In genomic region chr10:44398747-44399477, GRCh38 we compare ENCODE assay signal across 14 cellular contexts. TPM values are rescaled to one million over a fixed set of nuclear protein-coding genes. Genes with fewer than 3 reads are reported as not detected.
DNase-seq lines count a peak whose midpoint lies in the region; ATAC-seq and TF ChIP-seq lines count a peak whose summit lies in the region.
"Had no signal": no experiment of that assay in that cellular context is flagged by ENCODE, and none has a peak within 500 bp of the region (broad histone marks: within the 10 kb centered on the region; RNA-seq: fewer than 3 reads in every experiment).

No MANE protein-coding gene starts in this region.

- H3K23me2 ChIP-seq in H9 (ENCODE audit: insufficient read length, low read depth, low read length, poor library complexity, severe bottlenecking) = no peaks in the 10 kb centered on the region

- H3K56ac ChIP-seq in H9 (ENCODE audit: insufficient read length, low read depth, low read length) = no peak overlapping the region

- H3K18ac ChIP-seq in H9 (ENCODE audit: insufficient read length, low read depth, low read length) = peak overlapping the region; percentile 4

- 0 out of 3 replicates have a peak, but pooled peaks have one; percentile 31 for TF ChIP-seq CTCF in H9 (conservative IDR thresholded peaks at IDR 0.05)
- TF ChIP-seq CTCF in WTC11 (IDR thresholded peaks at IDR 0.05) = no peak

- H3K9me3 ChIP-seq in H9 (ENCODE audit: control insufficient read depth, low read depth, low read length) = no peaks in the 10 kb centered on the region
- H3K9me3 ChIP-seq: BE2C had no signal

- H3K27me3 Mint-ChIP-seq in H9 (ENCODE audit: low read depth) = peaks cover 22% of the 10 kb centered on the region
- H3K27me3 Mint-ChIP-seq in WTC11 (ENCODE audit: low read depth) = peaks cover 24% of the 10 kb centered on the region
- H3K27me3 Mint-ChIP-seq in activated T-cell treated with anti-CD3 and anti-CD28 coated beads, Interleukin-2, amount 50 U/mL, for 4 hours (ENCODE audit: low read depth) = peaks cover 15% of the 10 kb centered on the region

- H3K4me3 Mint-ChIP-seq in H9 (peak overlapping the region in 1 of 2 experiments; percentile 36; a peak in 1 of 5 replicates), WTC11 (no peak overlapping the region; the same call in 1 of the 2 replicates)
- H3K4me3 Mint-ChIP-seq in activated T-cell treated with anti-CD3 and anti-CD28 coated beads, Interleukin-2, amount 50 U/mL, for 4 hours = no peak overlapping the region
- H3K4me3 Mint-ChIP-seq: CD8-positive, alpha-beta T cell had no signal

- H2BK20ac ChIP-seq in H9 (ENCODE audit: low read depth, low read length, poor library complexity, severe bottlenecking) = no peak overlapping the region

- intact Hi-C loops in sciatic nerve (cut with DNase I) = no loop called here

- no peak overlapping the region for H2BK12ac ChIP-seq in H9 (ENCODE audit: insufficient read length, low read depth, low read length)

- H4K91ac ChIP-seq in H9 (ENCODE audit: insufficient read length, low read depth, low read length) = no peak overlapping the region

- no peak overlapping the region for H2BK5ac ChIP-seq in H9 (ENCODE audit: insufficient read length, low read length)

- no peak overlapping the region for H2BK15ac ChIP-seq in H9 (ENCODE audit: low read depth, low read length)

- H4K20me1 ChIP-seq in H9 (ENCODE audit: control insufficient read depth, insufficient read depth, insufficient read length) = no peaks in the 10 kb centered on the region

- H3K79me2 ChIP-seq in H9 (ENCODE audit: insufficient read depth, low read length) = no peaks in the 10 kb centered on the region

- H3K27ac ChIP-seq in H9 (ENCODE audit: insufficient read length, low read depth, low read length) = no peak overlapping the region

- no peak overlapping the region for H3K4ac ChIP-seq in H9 (ENCODE audit: low read depth, low read length)

- H3K36me3 Mint-ChIP-seq in H9 (ENCODE audit: insufficient read depth in 1 of 3, low read depth in 3 of 3) (peaks cover 0 to 3% (median under 1%) of the 10 kb centered on the region in 3 experiments; a peak in 3 of 7 replicates), WTC11 (no peaks in the 10 kb centered on the region)
- H3K36me3 Mint-ChIP-seq in activated T-cell treated with anti-CD3 and anti-CD28 coated beads, Interleukin-2, amount 50 U/mL, for 4 hours (ENCODE audit: insufficient read depth) = no peaks in the 10 kb centered on the region
- H3K36me3 Mint-ChIP-seq: CD8-positive, alpha-beta T cell had no signal

- H3K9me3 Mint-ChIP-seq in H9 (peaks cover 0 to 2% of the 10 kb centered on the region in 2 experiments; a peak in 3 of 5 replicates), WTC11 (no peaks in the 10 kb centered on the region)
- H3K9me3 Mint-ChIP-seq in activated T-cell treated with anti-CD3 and anti-CD28 coated beads, Interleukin-2, amount 50 U/mL, for 4 hours = no peaks in the 10 kb centered on the region
- H3K9me3 Mint-ChIP-seq: CD8-positive, alpha-beta T cell had no signal

- H3T11ph ChIP-seq in H9 (ENCODE audit: low read length) = no peak overlapping the region

- DNase-seq in H9 (peak; percentile 42), WTC11 (ENCODE audit: low spot score) (no peak), left kidney (ENCODE audit: low read depth, low spot score) (peak; percentile 75), sciatic nerve (ENCODE audit: low spot score) (peak; percentile 42), NCI-H226 (no peak)
- no peak for DNase-seq in activated T-cell treated with anti-CD3 and anti-CD28 coated beads, Interleukin-2, amount 50 U/mL, for 4 hours
- DNase-seq: BE2C; CD8-positive, alpha-beta T cell; EL; NCI-H1436; NCI-H2081; NCI-H526 had no signal

- H4K8ac ChIP-seq in H9 (replicated peaks; ENCODE audit: insufficient read length, low read depth, low read length) = no peak overlapping the region

- H3K9ac ChIP-seq in H9 (ENCODE audit: extremely low read depth, insufficient read length, low read length) = no peak overlapping the region

- peak; percentile 57 for ATAC-seq in WTC11
- ATAC-seq in sciatic nerve = peak; percentile 7
- ATAC-seq in activated T-cell treated with anti-CD3 and anti-CD28 coated beads, Interleukin-2, amount 50 U/mL, for 4 hours = no peak
- ATAC-seq in GM21390 (IDR thresholded peaks at IDR 0.05; ENCODE audit: unreplicated experiment) = no peak
- ATAC-seq: CD8-positive, alpha-beta T cell had no signal

- H3K27ac Mint-ChIP-seq in H9 (no peak overlapping the region), WTC11 (no peak overlapping the region)
- H3K27ac Mint-ChIP-seq: CD8-positive, alpha-beta T cell had no signal

- H3K79me1 ChIP-seq in H9 (ENCODE audit: insufficient read depth, low read depth, low read length, poor library complexity, severe bottlenecking) = no peaks in the 10 kb centered on the region

- H4K5ac ChIP-seq in H9 (ENCODE audit: insufficient read length, low read depth, low read length) = no peak overlapping the region

- no peaks in the 10 kb centered on the region; the same call in 1 of the 2 replicates for H3K27me3 ChIP-seq in H9 (ENCODE audit: insufficient read depth, low read length)

- H3K14ac ChIP-seq in H9 (ENCODE audit: insufficient read depth, low read length) = no peak overlapping the region

- no peak overlapping the region for H2AK5ac ChIP-seq in H9 (ENCODE audit: insufficient read length, low read length)

- H2AFZ ChIP-seq in H9 (ENCODE audit: low read length) = no peak overlapping the region

- peaks cover 16% of the 10 kb centered on the region for H3K4me1 ChIP-seq in H9 (ENCODE audit: insufficient read depth, low read length)
- H3K4me1 ChIP-seq: BE2C had no signal

- CTCF ChIA-PET in WTC11 (lab: Charles Lee) = interaction anchor here (0.5 to 6.3 kb wide), 14 partner anchors 8 to 470 kb away, joined by 3 to 52 read pairs (median 4); no protein-coding TSS in a partner anchor

- no peak overlapping the region for H2BK120ac ChIP-seq in H9 (ENCODE audit: low read depth, low read length, poor library complexity, severe bottlenecking)

- POLR2A ChIA-PET in WTC11 (lab: Charles Lee) = interaction anchor here (1.4 to 1.5 kb wide), 2 partner anchors 13 kb away, joined by 3 to 4 read pairs; no protein-coding TSS in a partner anchor

- WGBS in H9 (ENCODE audit: extremely low coverage, insufficient read length, low lambda C conversion rate) = no CpG with 5 or more reads among the region's 13 CpGs

- H3K4me2 ChIP-seq in H9 (ENCODE audit: insufficient read depth, insufficient read length, low read length) = no peak overlapping the region

- no peak overlapping the region for H3K23ac ChIP-seq in H9 (ENCODE audit: insufficient read length, low read depth, low read length)

- peaks cover 62 to 74% of the 10 kb centered on the region in 2 experiments for H3K4me1 Mint-ChIP-seq in H9
- peaks cover 70% of the 10 kb centered on the region for H3K4me1 Mint-ChIP-seq in WTC11
- peaks cover 3% of the 10 kb centered on the region for H3K4me1 Mint-ChIP-seq in activated T-cell treated with anti-CD3 and anti-CD28 coated beads, Interleukin-2, amount 50 U/mL, for 4 hours (ENCODE audit: low read depth)

TF ChIP-seq in WTC11, 78 proteins besides CTCF, POLR2A, EP300 and RAD21:
- TF ChIP-seq OVOL2 (CRISPR knock-in tag; IDR thresholded peaks at IDR 0.05; ENCODE audit: borderline replicate concordance) (no peak), ZNF671 (CRISPR knock-in tag; IDR thresholded peaks at IDR 0.05) (no peak), NR3C1 (CRISPR knock-in tag; conservative IDR thresholded peaks at IDR 0.05; ENCODE audit: low read depth) (no peak), TP53 (CRISPR knock-in tag; IDR thresholded peaks at IDR 0.05) (no peak), CREM (CRISPR knock-in tag; IDR thresholded peaks at IDR 0.05) (no peak)

RNA-seq across cellular contexts. Expression of gene CXCL12, which starts 14.0 kb away (rescaled TPM):
- total RNA-seq in H9 (2021) = 28.3 and 29.5 TPM in 2 replicates
- 52.4 to 64.3 TPM (median 59.6 TPM) in 3 replicates for total RNA-seq in WTC11 (2021)
- 394 TPM for total RNA-seq in sciatic nerve
- under 1 TPM in 2 of 3 donors, not detected in 1; 0.13 to 0.16 TPM for total RNA-seq in activated T-cell treated with anti-CD3 and anti-CD28 coated beads, Interleukin-2, amount 50 U/mL, for 4 hours
- total RNA-seq: CD8-positive, alpha-beta T cell; OCI-LY7 had no signal

Comparison
In these comparisons a context has a peak if more than half of its experiments do, and no peak if none do; other contexts are left out.
1. DNase-seq: peak in H9 (single experiment), left kidney (single experiment) and sciatic nerve (single experiment); none in WTC11 (single experiment), NCI-H226 (single experiment) and activated T-cell treated with anti-CD3 and anti-CD28 coated beads, Interleukin-2, amount 50 U/mL, for 4 hours (single experiment).
2. ATAC-seq: peak in WTC11 (single experiment) and sciatic nerve (single experiment); none in activated T-cell treated with anti-CD3 and anti-CD28 coated beads, Interleukin-2, amount 50 U/mL, for 4 hours (0 of 2) and GM21390 (single experiment).
3. RNA of gene CXCL12, which starts 14.0 kb away (total RNA-seq): 394 TPM in sciatic nerve (single experiment), 52.4 to 64.3 TPM in WTC11 and 28.3 to 29.5 TPM in H9; 0.13 to 0.16 TPM in activated T-cell treated with anti-CD3 and anti-CD28 coated beads, Interleukin-2, amount 50 U/mL, for 4 hours; every median in the first group is over 10 times any median in the second.